ENCODE assay signal across 8 cellular contexts in genomic region chr19:17718988-17719711, GRCh38. TPM values are rescaled to one million over a fixed set of nuclear protein-coding genes. Genes with fewer than 3 reads are reported as not detected.
DNase-seq lines count a peak whose midpoint lies in the region; ATAC-seq and TF ChIP-seq lines count a peak whose summit lies in the region.

TSS of gene MAP1S (plus strand) at chr19:17719480. CDS start at chr19:17719503, 23 bp downstream.

- peak; percentile 51 to 71 (median 64) for DNase-seq in CD4-positive, CD25-positive, alpha-beta regulatory T cell
- peak; percentile 49 for DNase-seq in Jurkat, Clone E6-1 (ENCODE audit: low read depth, low spot score)
- DNase-seq in SW 1271 (lab: John Stamatoyannopoulos, UW): peak; percentile 29 to 48
- peak; percentile 37 for DNase-seq in activated naive CD8-positive, alpha-beta T cell treated with anti-CD3 and anti-CD28 coated beads, Interleukin-2, amount 50 U/mL, for 16 hours (ENCODE audit: low read depth, low spot score)
- DNase-seq in heart left ventricle: peak; percentile 59 to 83 (median 67)
- DNase-seq in posterior vena cava (ENCODE audit: low spot score): peak; percentile 85
- DNase-seq in upper lobe of right lung: peak; percentile 84

- no peaks in the 10 kb centered on the region for H3K9me3 Mint-ChIP-seq in CD4-positive, CD25-positive, alpha-beta regulatory T cell

- peak within 1 kb of the TSS; percentile 57 for H3K27ac ChIP-seq in CD4-positive, CD25-positive, alpha-beta regulatory T cell (ENCODE audit: insufficient read depth, low read length, poor library complexity, severe bottlenecking)
- H3K27ac ChIP-seq in heart left ventricle (peak within 1 kb of the TSS in 11 of 12 donors; percentile 60 to 80 (median 75)), upper lobe of right lung (peak within 1 kb of the TSS; percentile 70)

- H3K27me3 ChIP-seq in CD4-positive, CD25-positive, alpha-beta regulatory T cell (ENCODE audit: control insufficient read depth, insufficient read depth, low read length): no peaks in the 10 kb centered on the region
- H3K27me3 ChIP-seq in heart left ventricle (no peaks in the 10 kb centered on the region), upper lobe of right lung (no peaks in the 10 kb centered on the region)

- H3K4me1 Mint-ChIP-seq in CD4-positive, CD25-positive, alpha-beta regulatory T cell: peaks cover 0 to 44% (median 25%) of the 10 kb centered on the region in 4 donors

- no peaks in the 10 kb centered on the region for H3K27me3 Mint-ChIP-seq in CD4-positive, CD25-positive, alpha-beta regulatory T cell

- H3K27ac Mint-ChIP-seq in CD4-positive, CD25-positive, alpha-beta regulatory T cell: peak within 1 kb of the TSS; percentile 48 to 93 (median 91)

- H3K36me3 Mint-ChIP-seq in CD4-positive, CD25-positive, alpha-beta regulatory T cell: peaks cover 7% of the 10 kb centered on the region

- TF ChIP-seq CTCF in heart left ventricle (IDR thresholded peaks at IDR 0.05) (no peak), upper lobe of right lung (IDR thresholded peaks at IDR 0.05) (no peak)

- peak within 1 kb of the TSS; percentile 90 to 97 (median 92) for H3K4me3 Mint-ChIP-seq in CD4-positive, CD25-positive, alpha-beta regulatory T cell

- TF ChIP-seq POLR2A in heart left ventricle (IDR thresholded peaks at IDR 0.05): peak in 1 of 2 donors; percentile 60

- no peaks in the 10 kb centered on the region for H3K9me3 ChIP-seq in CD4-positive, CD25-positive, alpha-beta regulatory T cell (ENCODE audit: control insufficient read depth in 2 of 2, low read length in 2 of 2)
- H3K9me3 ChIP-seq in heart left ventricle (no peaks in the 10 kb centered on the region), upper lobe of right lung (no peaks in the 10 kb centered on the region)

- ATAC-seq in CD4-positive, CD25-positive, alpha-beta regulatory T cell (ENCODE audit: low read depth in 2 of 2): peak; percentile 69 to 79
- ATAC-seq in GM19438 (IDR thresholded peaks at IDR 0.05; ENCODE audit: low read depth, unreplicated experiment) (peak; percentile 70), heart left ventricle (peak; percentile 33 to 71 (median 58)), upper lobe of right lung (peak; percentile 63)

- intact Hi-C loops in heart left ventricle (cut with DNase I): loop anchor here in 1 of 10 donors (5.0 kb wide), 1 partner anchor 138 kb away; the partner anchor contains the start of gene RPL18A
- intact Hi-C loops in posterior vena cava (cut with DNase I): no loop called here
- intact Hi-C loops in upper lobe of right lung (cut with DNase I): no loop called here

- WGBS in heart left ventricle, 4 donors: 0 to 1% (median 1%) methylated on average over 36 to 52 of the region's 52 CpGs

- peaks cover 31% of the 10 kb centered on the region for H3K4me1 ChIP-seq in CD4-positive, CD25-positive, alpha-beta regulatory T cell (ENCODE audit: control insufficient read depth, insufficient read depth, low read length, poor library complexity, severe bottlenecking)
- peaks cover 0 to 57% (median 43%) of the 10 kb centered on the region in 12 donors for H3K4me1 ChIP-seq in heart left ventricle
- H3K4me1 ChIP-seq in upper lobe of right lung: peaks cover 52% of the 10 kb centered on the region

- H3K36me3 ChIP-seq in CD4-positive, CD25-positive, alpha-beta regulatory T cell (ENCODE audit: control insufficient read depth, insufficient read depth, low read length): peaks cover 5% of the 10 kb centered on the region
- H3K36me3 ChIP-seq in heart left ventricle: peaks cover 0 to 15% (median 6%) of the 10 kb centered on the region in 9 donors
- peaks cover 12% of the 10 kb centered on the region for H3K36me3 ChIP-seq in upper lobe of right lung

- H3K4me3 ChIP-seq in CD4-positive, CD25-positive, alpha-beta regulatory T cell (ENCODE audit: low read depth, low read length): peak within 1 kb of the TSS; percentile 80
- H3K4me3 ChIP-seq in Jurkat, Clone E6-1 (ENCODE audit: low read length): peak within 1 kb of the TSS; percentile 79
- peak within 1 kb of the TSS; percentile 83 to 99 (median 94) for H3K4me3 ChIP-seq in heart left ventricle
- H3K4me3 ChIP-seq in upper lobe of right lung: peak within 1 kb of the TSS; percentile 97

RNA-seq across cellular contexts. Expression of gene MAP1S, which starts in this region (rescaled TPM):
- total RNA-seq in CD4-positive, CD25-positive, alpha-beta regulatory T cell: 47.6 TPM
- polyA plus RNA-seq in CD4-positive, CD25-positive, alpha-beta regulatory T cell: 10 to 100 TPM; 14.0 to 26.6 (median 20.1) TPM
- polyA plus RNA-seq in Jurkat, Clone E6-1 (2012; ENCODE audit: insufficient read depth, insufficient read length): 47.2 TPM
- total RNA-seq in heart left ventricle (10 to 100 TPM; 19.5 to 47.9 (median 24.1) TPM), posterior vena cava (10 to 100 TPM; 50.8 to 57.0 TPM), upper lobe of right lung (71.4 TPM)
- 10 to 100 TPM; 17.1 to 20.0 TPM for polyA plus RNA-seq in heart left ventricle

Comparison
In these comparisons a context has a peak if more than half of its experiments do, and no peak if none do; other contexts are left out.
1. Peak in every context shown above with its lines: DNase-seq, ATAC-seq, H3K4me3 ChIP-seq and H3K27ac ChIP-seq.